Comparison of ENCODE assay signal across 37 cellular contexts in genomic region chr13:36219883-36220282, GRCh38. TPM values are rescaled to one million over a fixed set of nuclear protein-coding genes. Genes with fewer than 3 reads are reported as not detected.
"Had no signal": no experiment of that assay in that cellular context is flagged by ENCODE, and none has a peak within 500 bp of the region (broad histone marks: within the 10 kb centered on the region; RNA-seq: fewer than 3 reads in every experiment).

No MANE protein-coding gene starts in this region.

- H3K36me3 ChIP-seq: adrenal gland, brain microvascular endothelial cell, breast epithelium had no signal

- H3K9me3 Mint-ChIP-seq: activated CD4-positive, alpha-beta T cell treated with anti-CD3 and anti-CD28 coated beads, Interleukin-2, amount 10 ng/mL, durations not matched to agents 24 days and 14 days had no signal

- FAIRE-seq: astrocyte, TTC549 had no signal

- H3K27me3 Mint-ChIP-seq: activated B cell treated with CpG ODN at 0.5 μM for 24 hours; activated CD4-positive, alpha-beta memory T cell treated with anti-CD3 and anti-CD28 coated beads for 36 hours; activated CD4-positive, alpha-beta T cell treated with anti-CD3 and anti-CD28 coated beads, Interleukin-2, amount 10 ng/mL, durations not matched to agents 24 days and 14 days; activated naive CD8-positive, alpha-beta T cell treated with anti-CD3 and anti-CD28 coated beads for 36 hours; activated T-helper 17 cell treated with anti-CD3 and anti-CD28 coated beads, Interleukin-2, amount 50 U/mL, for 72 hours had no signal

- ATAC-seq: activated CD8-positive, alpha-beta T cell treated with anti-CD3 and anti-CD28 coated beads for 36 hours; activated naive CD4-positive, alpha-beta T cell treated with anti-CD3 and anti-CD28 coated beads, Interleukin-2, amount 50 U/mL, for 72 hours; activated T-cell treated with anti-CD3 and anti-CD28 coated beads, Interleukin-2, amount 50 U/mL, for 4 hours; activated T-cell treated with anti-CD3 and anti-CD28 coated beads, Interleukin-2, amount 50 U/mL, for 72 hours; activated T-helper 17 cell treated with anti-CD3 and anti-CD28 coated beads, Interleukin-2, amount 50 U/mL, for 72 hours; body of pancreas had no signal

- H3K27me3 ChIP-seq: adrenal gland, body of pancreas, brain microvascular endothelial cell, breast epithelium had no signal

- H3K27ac ChIP-seq: adrenal gland, body of pancreas, brain microvascular endothelial cell, breast epithelium, VCaP had no signal

- DNase-seq: activated B cell treated with CpG ODN at 0.5 μM for 24 hours; activated CD4-positive, alpha-beta memory T cell treated with anti-CD3 and anti-CD28 coated beads for 36 hours; activated CD4-positive, alpha-beta T cell treated with anti-CD3 and anti-CD28 coated beads for 4 hours; activated CD4-positive, alpha-beta T cell treated with anti-CD3 and anti-CD28 coated beads, Interleukin-2, amount 10 ng/mL, durations not matched to agents 24 days and 14 days; activated CD4-positive, alpha-beta T cell treated with anti-CD3 and anti-CD28 coated beads, Interleukin-2, amount 50 U/mL, for 1 hour; activated CD4-positive, alpha-beta T cell treated with anti-CD3 and anti-CD28 coated beads, Interleukin-2, amount 50 U/mL, for 4 hours; activated CD4-positive, CD25-positive, alpha-beta regulatory T cell treated with anti-CD3 and anti-CD28 coated beads, Interleukin-2, amount 50 U/mL, for 72 hours; activated CD8-positive, alpha-beta memory T cell treated with anti-CD3 and anti-CD28 coated beads, Interleukin-2, amount 50 U/mL, for 4 hours; activated CD8-positive, alpha-beta T cell treated with anti-CD3 and anti-CD28 coated beads for 36 hours; activated effector memory CD4-positive, alpha-beta T cell treated with anti-CD3 and anti-CD28 coated beads, Interleukin-2, amount 50 U/mL, for 16 hours; activated gamma-delta T cell treated with Interleukin-2 at 50 U/mL for 16 hours; activated naive CD4-positive, alpha-beta T cell; activated naive CD4-positive, alpha-beta T cell treated with anti-CD3 and anti-CD28 coated beads for 36 hours; activated naive CD4-positive, alpha-beta T cell treated with anti-CD3 and anti-CD28 coated beads, Interleukin-2, amount 50 U/mL, for 16 hours; activated naive CD8-positive, alpha-beta T cell treated with anti-CD3 and anti-CD28 coated beads for 36 hours; activated T-cell treated with anti-CD3 and anti-CD28 coated beads for 4 hours; activated T-cell treated with anti-CD3 and anti-CD28 coated beads, Interleukin-2, amount 50 U/mL, for 1 hour; activated T-cell treated with anti-CD3 and anti-CD28 coated beads, Interleukin-2, amount 50 U/mL, for 4 hours; activated T-cell treated with anti-CD3 and anti-CD28 coated beads, Interleukin-2, amount 50 U/mL, for 72 hours; adrenal gland; amniotic stem cell; aorta; body of pancreas; brain microvascular endothelial cell; central memory CD4-positive, alpha-beta T cell; T-helper 2 cell; T-helper 9 cell had no signal

- H3K27ac Mint-ChIP-seq: activated B cell treated with CpG ODN at 0.5 μM for 24 hours; activated CD4-positive, alpha-beta memory T cell treated with anti-CD3 and anti-CD28 coated beads for 36 hours; activated CD4-positive, alpha-beta T cell treated with anti-CD3 and anti-CD28 coated beads, Interleukin-2, amount 10 ng/mL, durations not matched to agents 24 days and 14 days; activated CD8-positive, alpha-beta T cell treated with anti-CD3 and anti-CD28 coated beads for 36 hours; activated naive CD4-positive, alpha-beta T cell treated with anti-CD3 and anti-CD28 coated beads for 36 hours; activated naive CD4-positive, alpha-beta T cell treated with anti-CD3 and anti-CD28 coated beads, Interleukin-2, amount 50 U/mL, for 72 hours; activated naive CD8-positive, alpha-beta T cell treated with anti-CD3 and anti-CD28 coated beads for 36 hours; activated T-cell treated with anti-CD3 and anti-CD28 coated beads, Interleukin-2, amount 50 U/mL, for 72 hours; activated T-helper 1 cell treated with anti-CD3 and anti-CD28 coated beads, Interleukin-12 subunit alpha, Interleukin-12 subunit beta, Interleukin-2, Interleukin-4 antibody, amounts not matched to agents 30 ng/mL and 10 ng/mL and 1 ng/mL, durations not matched to agents 14 hours and 24 hours and 36 hours; activated T-helper 17 cell treated with anti-CD3 and anti-CD28 coated beads, Interleukin-2, amount 50 U/mL, for 72 hours; T-helper 1 cell treated with Interleukin-12 subunit alpha and Interleukin-12 subunit beta and Interleukin-4 antibody, amounts not matched to agents 30 μg/mL and 1 μg/mL, for 36 hours; T-helper 2 cell treated with Interferon-gamma antibody and Interleukin-4, amounts not matched to agents 5 μg/mL and 100 μg/mL, for 36 hours had no signal

- H3K9me3 ChIP-seq: body of pancreas had no signal

- H3K4me3 Mint-ChIP-seq: activated B cell treated with CpG ODN at 0.5 μM for 24 hours; activated CD4-positive, alpha-beta memory T cell treated with anti-CD3 and anti-CD28 coated beads for 36 hours; activated CD4-positive, alpha-beta T cell treated with anti-CD3 and anti-CD28 coated beads, Interleukin-2, amount 10 ng/mL, durations not matched to agents 24 days and 14 days; activated CD8-positive, alpha-beta T cell treated with anti-CD3 and anti-CD28 coated beads for 36 hours; activated naive CD4-positive, alpha-beta T cell treated with anti-CD3 and anti-CD28 coated beads for 36 hours; activated naive CD8-positive, alpha-beta T cell treated with anti-CD3 and anti-CD28 coated beads for 36 hours; activated T-cell treated with anti-CD3 and anti-CD28 coated beads, Interleukin-2, amount 50 U/mL, for 4 hours; activated T-cell treated with anti-CD3 and anti-CD28 coated beads, Interleukin-2, amount 50 U/mL, for 72 hours; activated T-helper 1 cell treated with anti-CD3 and anti-CD28 coated beads, Interleukin-12 subunit alpha, Interleukin-12 subunit beta, Interleukin-2, Interleukin-4 antibody, amounts not matched to agents 30 ng/mL and 10 ng/mL and 1 ng/mL, durations not matched to agents 14 hours and 24 hours and 36 hours; activated T-helper 17 cell treated with anti-CD3 and anti-CD28 coated beads, Interleukin-2, amount 50 U/mL, for 72 hours; T-helper 1 cell treated with Interleukin-12 subunit alpha and Interleukin-12 subunit beta and Interleukin-4 antibody, amounts not matched to agents 30 μg/mL and 1 μg/mL, for 36 hours; T-helper 2 cell treated with Interferon-gamma antibody and Interleukin-4, amounts not matched to agents 5 μg/mL and 100 μg/mL, for 36 hours had no signal

- H3K4me1 ChIP-seq: adrenal gland, body of pancreas, breast epithelium had no signal

- H3K4me1 Mint-ChIP-seq: activated B cell treated with CpG ODN at 0.5 μM for 24 hours; activated CD4-positive, alpha-beta T cell treated with anti-CD3 and anti-CD28 coated beads, Interleukin-2, amount 10 ng/mL, durations not matched to agents 24 days and 14 days; activated naive CD8-positive, alpha-beta T cell treated with anti-CD3 and anti-CD28 coated beads for 36 hours; activated T-helper 17 cell treated with anti-CD3 and anti-CD28 coated beads, Interleukin-2, amount 50 U/mL, for 72 hours had no signal

- H3K4me3 ChIP-seq: adrenal gland, body of pancreas, breast epithelium had no signal

RNA-seq across cellular contexts. Expression of gene SOHLH2, which starts 5.5 kb away (rescaled TPM):
- total RNA-seq: activated B cell treated with CpG ODN at 0.5 μM for 24 hours; activated CD4-positive, alpha-beta memory T cell treated with anti-CD3 and anti-CD28 coated beads for 36 hours; activated CD4-positive, alpha-beta T cell treated with anti-CD3 and anti-CD28 coated beads, Interleukin-2, amount 10 ng/mL, durations not matched to agents 24 days and 14 days; activated CD8-positive, alpha-beta memory T cell treated with anti-CD3 and anti-CD28 coated beads for 36 hours; activated CD8-positive, alpha-beta T cell treated with anti-CD3 and anti-CD28 coated beads for 36 hours; activated naive CD4-positive, alpha-beta T cell treated with anti-CD3 and anti-CD28 coated beads for 36 hours; activated naive CD4-positive, alpha-beta T cell treated with anti-CD3 and anti-CD28 coated beads, Interleukin-2, amount 50 U/mL, for 72 hours; activated naive CD8-positive, alpha-beta T cell treated with anti-CD3 and anti-CD28 coated beads for 36 hours; activated T-cell treated with anti-CD3 and anti-CD28 coated beads, Interleukin-2, amount 50 U/mL, for 4 hours; activated T-cell treated with anti-CD3 and anti-CD28 coated beads, Interleukin-2, amount 50 U/mL, for 72 hours; activated T-helper 1 cell treated with anti-CD3 and anti-CD28 coated beads, Interleukin-12 subunit alpha, Interleukin-12 subunit beta, Interleukin-2, Interleukin-4 antibody, amounts not matched to agents 30 ng/mL and 10 ng/mL and 1 ng/mL, durations not matched to agents 14 hours and 24 hours and 36 hours; aorta; astrocyte; body of pancreas had no signal
